Comparison of ENCODE assay signal across 19 cellular contexts in the genomic region with DNA sequence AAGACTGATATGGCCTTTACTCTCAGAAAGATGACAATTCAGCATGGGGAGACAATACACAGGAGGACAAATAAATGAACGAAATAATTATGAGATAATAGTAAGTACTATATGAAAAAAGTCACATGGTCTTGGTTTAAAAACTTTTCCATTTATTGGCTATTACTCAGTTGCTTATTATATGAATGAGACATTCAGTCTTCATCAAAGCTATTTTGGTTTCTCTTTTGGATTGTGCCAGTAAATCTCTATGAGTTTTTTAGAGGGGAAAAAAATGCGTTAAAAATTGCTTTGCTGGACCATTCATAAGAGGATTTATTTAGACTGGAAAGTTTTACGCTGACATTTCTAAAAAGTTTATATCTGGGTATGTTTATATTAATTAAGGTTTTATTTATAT.
DNase-seq lines count a peak whose midpoint lies in the region; FAIRE-seq and TF ChIP-seq lines count a peak whose summit lies in the region.
"Had no signal": no experiment of that assay in that cellular context is flagged by ENCODE, and none has a peak within 500 bp of the region (broad histone marks: within the 10 kb centered on the region; RNA-seq: fewer than 3 reads in every experiment).

No MANE protein-coding gene starts in this region.

- POLR2A ChIA-PET in endothelial cell of umbilical vein (lab: Charles Lee): no interaction called here

- H3K4me3 ChIP-seq in endothelial cell of umbilical vein (replicated peaks in 1 of 3; ENCODE audit: insufficient read depth in 1 of 3, low read depth in 1 of 3, low read length in 3 of 3) (no peak overlapping the region), muscle layer of duodenum (ENCODE audit: low read depth in 1 of 2, low read length in 2 of 2) (no peak overlapping the region), tibial nerve (no peak overlapping the region)
- H3K4me3 ChIP-seq: breast epithelium, GM12878, HAP-1 had no signal

- no peaks in the 10 kb centered on the region for H3K27me3 ChIP-seq in endothelial cell of umbilical vein (ENCODE audit: control insufficient read depth in 2 of 2, insufficient read depth in 2 of 2, low read length in 2 of 2)
- no peaks in the 10 kb centered on the region for H3K27me3 ChIP-seq in muscle layer of duodenum (ENCODE audit: low read depth, low read length)
- H3K27me3 ChIP-seq in tibial nerve: no peaks in the 10 kb centered on the region
- H3K27me3 ChIP-seq: breast epithelium had no signal

- no peak for FAIRE-seq in endothelial cell of umbilical vein (lab: Jason Lieb, UNC)
- FAIRE-seq: GM12878 had no signal

- CTCF ChIA-PET in endothelial cell of umbilical vein (lab: Charles Lee): interaction anchor here (0.7 to 2.1 kb wide), 4 partner anchors 17 to 162 kb away, joined by 3 to 6 read pairs (median 4); no protein-coding TSS in a partner anchor

- DNase-seq in M059J (ENCODE audit: low read depth) (peak; percentile 59), endothelial cell of umbilical vein (ENCODE audit: low read depth, low spot score) (peak; percentile 24), tibial nerve (ENCODE audit: low spot score in 2 of 2) (no peak), DMS79 treated with DMSO at 0.1 percent for 48 hours (lab: John Stamatoyannopoulos, UW) (no peak), NCI-H2196 (lab: John Stamatoyannopoulos, UW; ENCODE audit: unreplicated experiment) (no peak), inferior parietal cortex (ENCODE audit: extremely low spot score) (no peak)
- DNase-seq: activated naive CD4-positive, alpha-beta T cell treated with anti-CD3 and anti-CD28 coated beads for 36 hours; C1 segment of cervical spinal cord; EL; endodermal cell; left colon; NCI-H748 treated with DMSO at 0.1 percent for 48 hours; nephron progenitor cell; T-helper 2 cell had no signal

- H3K9ac ChIP-seq in endothelial cell of umbilical vein (replicated peaks; ENCODE audit: extremely low read depth, insufficient read depth, low read length): no peak overlapping the region

- no peaks in the 10 kb centered on the region for H3K9me1 ChIP-seq in endothelial cell of umbilical vein (replicated peaks; ENCODE audit: control insufficient read depth, extremely low read depth, insufficient read depth, low read length)

- no peak overlapping the region for H3K4me2 ChIP-seq in endothelial cell of umbilical vein (ENCODE audit: insufficient read depth, low read length)

- no TSS peak for BruUV-seq in endothelial cell of umbilical vein (replicated peaks; lab: Mats Ljungman, UMichigan)

- peaks cover 41% of the 10 kb centered on the region for H3K4me1 ChIP-seq in endothelial cell of umbilical vein (ENCODE audit: control insufficient read depth, extremely low read depth, insufficient read depth, low read length)
- H3K4me1 ChIP-seq in muscle layer of duodenum (ENCODE audit: control insufficient read depth in 1 of 2, insufficient read depth in 2 of 2, low read length in 2 of 2): peaks cover 28 to 40% of the 10 kb centered on the region in 2 donors
- peaks cover 0 to 67% (median 40%) of the 10 kb centered on the region in 4 donors for H3K4me1 ChIP-seq in tibial nerve
- H3K4me1 ChIP-seq: breast epithelium had no signal

- dilution Hi-C loops in endothelial cell of umbilical vein (cut with MboI; ENCODE audit: extremely low pct_ligation_motif_present, low sequenced_read_pairs): no loop called here

- H3K9me3 ChIP-seq in endothelial cell of umbilical vein (replicated peaks; ENCODE audit: control insufficient read depth, insufficient read depth, low read length) (no peaks in the 10 kb centered on the region), muscle layer of duodenum (ENCODE audit: control insufficient read depth in 1 of 2, low read length in 2 of 2) (no peaks in the 10 kb centered on the region), tibial nerve (no peaks in the 10 kb centered on the region)
- H3K9me3 ChIP-seq: breast epithelium, HAP-1 had no signal

- no peak overlapping the region for H3K27ac ChIP-seq in endothelial cell of umbilical vein (ENCODE audit: insufficient read depth, low read depth, low read length)
- peak overlapping the region; percentile 70 for H3K27ac ChIP-seq in muscle layer of duodenum (ENCODE audit: low read length)
- peak overlapping the region; percentile 46 to 79 (median 64) for H3K27ac ChIP-seq in tibial nerve
- H3K27ac ChIP-seq: RWPE1 had no signal

- no peaks in the 10 kb centered on the region for H4K20me1 ChIP-seq in endothelial cell of umbilical vein (replicated peaks; ENCODE audit: control insufficient read depth, extremely low read depth, insufficient read depth, low read length)

- H3K36me3 ChIP-seq in endothelial cell of umbilical vein (ENCODE audit: control insufficient read depth in 2 of 2, extremely low read depth in 1 of 2, insufficient read depth in 2 of 2, low read length in 2 of 2): no peaks in the 10 kb centered on the region
- H3K36me3 ChIP-seq in muscle layer of duodenum (ENCODE audit: control insufficient read depth in 1 of 2, insufficient read depth in 2 of 2, low read length in 2 of 2): peaks cover 0 to 8% of the 10 kb centered on the region in 2 donors
- no peaks in the 10 kb centered on the region for H3K36me3 ChIP-seq in tibial nerve
- H3K36me3 ChIP-seq: breast epithelium, HAP-1 had no signal

- no peaks in the 10 kb centered on the region for H3K79me2 ChIP-seq in endothelial cell of umbilical vein (ENCODE audit: control insufficient read depth, insufficient read depth, low read length)

- no peak for TF ChIP-seq CTCF in endothelial cell of umbilical vein (IDR thresholded peaks at IDR 0.05; ENCODE audit: extremely low read depth in 1 of 2, insufficient read depth in 1 of 2, low read depth in 1 of 2, low read length in 2 of 2)
- TF ChIP-seq CTCF in tibial nerve (IDR thresholded peaks at IDR 0.05): no peak

- TF ChIP-seq EP300 in tibial nerve (IDR thresholded peaks at IDR 0.05): no peak

- intact Hi-C loops in endothelial cell of umbilical vein (cut with micrococcal nuclease): no loop called here

- TF ChIP-seq POLR2A in endothelial cell of umbilical vein (IDR thresholded peaks at IDR 0.05; ENCODE audit: low read depth, low read length): no peak
- TF ChIP-seq POLR2A in tibial nerve (IDR thresholded peaks at IDR 0.05): no peak

- WGBS in tibial nerve, 2 donors: 14 to 16% methylated on average over 3 of the region's 3 CpGs

- no peak overlapping the region for H2AFZ ChIP-seq in endothelial cell of umbilical vein (ENCODE audit: low read depth, low read length)

TF ChIP-seq in endothelial cell of umbilical vein, 7 proteins besides CTCF, POLR2A, EP300 and RAD21:
- TF ChIP-seq JUN (IDR thresholded peaks at IDR 0.05; ENCODE audit: borderline replicate concordance, insufficient read depth, insufficient read length, low read depth): no peak
- TF ChIP-seq GATA2 (IDR thresholded peaks at IDR 0.05; ENCODE audit: insufficient read depth, insufficient read length, low read depth, low read length): no peak
- TF ChIP-seq FOS (IDR thresholded peaks at IDR 0.05; ENCODE audit: borderline replicate concordance, insufficient read depth, low read length): no peak

Comparison
In these comparisons a context has a peak if more than half of its experiments do, and no peak if none do; other contexts are left out.
1. DNase-seq: peak in M059J (single experiment) and endothelial cell of umbilical vein (single experiment); none in tibial nerve (0 of 2), DMS79 treated with DMSO at 0.1 percent for 48 hours (single experiment), NCI-H2196 (single experiment) and inferior parietal cortex (single experiment).